23 cellular contexts compared by ENCODE assay signal in genomic region chr6:142530566-142530965, GRCh38.
DNase-seq lines count a peak whose midpoint lies in the region; ATAC-seq, FAIRE-seq and TF ChIP-seq lines count a peak whose summit lies in the region.
"Had no signal": no experiment of that assay in that cellular context is flagged by ENCODE, and none has a peak within 500 bp of the region (broad histone marks: within the 10 kb centered on the region; RNA-seq: fewer than 3 reads in every experiment).

No MANE protein-coding gene starts in this region.

- no peaks in the 10 kb centered on the region for H3K79me2 ChIP-seq in K562 (ENCODE audit: control insufficient read depth, insufficient read depth, low read length)
- H3K79me2 ChIP-seq in PC-3 (ENCODE audit: low read length), result no peaks in the 10 kb centered on the region

- H3K9me1 ChIP-seq in K562 (ENCODE audit: control insufficient read depth, insufficient read depth, low read length), result no peaks in the 10 kb centered on the region

- no peak overlapping the region for H2AFZ ChIP-seq in K562 (ENCODE audit: low read depth, low read length)
- no peak overlapping the region for H2AFZ ChIP-seq in PC-3 (ENCODE audit: low read length)

- intact Hi-C loops in K562 (cut with micrococcal nuclease) (no loop called here), uterus (cut with DNase I; ENCODE audit: low total_unique reads) (no loop called here), PC-3 (cut with micrococcal nuclease) (no loop called here)

- H3F3A ChIP-seq in PC-3 (ENCODE audit: low read length, unreplicated experiment), result no peaks in the 10 kb centered on the region

- TF ChIP-seq CTCF in HEK293 (tag by site-specific recombination; IDR thresholded peaks at IDR 0.05) (no peak), K562 (IDR thresholded peaks at IDR 0.05 in 2 of 3, conservative IDR thresholded peaks at IDR 0.05 in 1 of 3; ENCODE audit: insufficient read depth in 2 of 3, low read depth in 1 of 3, low read length in 3 of 3) (no peak), uterus (IDR thresholded peaks at IDR 0.05) (no peak), PC-3 (conservative IDR thresholded peaks at IDR 0.05; ENCODE audit: low read depth, low read length) (no peak)

- H4K20me1 ChIP-seq in K562 (replicated peaks; ENCODE audit: control insufficient read depth, insufficient read depth, low read length), result no peaks in the 10 kb centered on the region
- no peaks in the 10 kb centered on the region for H4K20me1 ChIP-seq in PC-3 (ENCODE audit: low read length)
- H4K20me1 ChIP-seq: BLaER1 had no signal

- H3K36me3 ChIP-seq in HEK293 (ENCODE audit: control insufficient read depth in 2 of 2, insufficient read depth in 1 of 2, low read length in 2 of 2), result no peaks in the 10 kb centered on the region
- H3K36me3 ChIP-seq in K562 (ENCODE audit: control insufficient read depth, insufficient read depth, low read length), result no peaks in the 10 kb centered on the region
- no peaks in the 10 kb centered on the region for H3K36me3 ChIP-seq in uterus
- H3K36me3 ChIP-seq in PC-3 (ENCODE audit: low read depth, low read length), result no peaks in the 10 kb centered on the region; the same call in 1 of the 2 replicates
- H3K36me3 ChIP-seq: BLaER1 had no signal

- H3K4me3 ChIP-seq in HEK293 (ENCODE audit: low read depth, low read length) (no peak overlapping the region), K562 (no peak overlapping the region), uterus (no peak overlapping the region), PC-3 (ENCODE audit: low read length) (no peak overlapping the region)
- H3K4me3 ChIP-seq: BLaER1 had no signal

- BruUV-seq in K562 (replicated peaks; lab: Mats Ljungman, UMichigan), result no TSS peak
- no TSS peak for BruUV-seq in PC-3 (replicated peaks; lab: Mats Ljungman, UMichigan)

- ATAC-seq in K562 (peak; percentile 58; the same call in 2 of the 3 replicates), PC-3 (no peak)
- ATAC-seq: Panc1 had no signal

- H3K27ac ChIP-seq in HEK293 (ENCODE audit: extremely low read depth, low read depth, low read length) (no peak overlapping the region), K562 (ENCODE audit: extremely low read depth, low read depth, low read length) (no peak overlapping the region), uterus (no peak overlapping the region), PC-3 (ENCODE audit: low read length) (no peak overlapping the region)
- H3K27ac ChIP-seq: BLaER1 had no signal

- H3K4me2 ChIP-seq in K562 (ENCODE audit: insufficient read depth, low read length) (no peak overlapping the region), PC-3 (ENCODE audit: low read length) (no peak overlapping the region)
- H3K4me2 ChIP-seq: BLaER1 had no signal

- H3K4me1 ChIP-seq in HEK293 (ENCODE audit: control insufficient read depth, insufficient read depth, low read length) (no peaks in the 10 kb centered on the region), K562 (replicated peaks in 1 of 2; ENCODE audit: control insufficient read depth in 2 of 2, insufficient read depth in 2 of 2, low read length in 2 of 2) (no peaks in the 10 kb centered on the region), uterus (no peaks in the 10 kb centered on the region), PC-3 (ENCODE audit: insufficient read depth, low read length) (no peaks in the 10 kb centered on the region)
- H3K4me1 ChIP-seq: BLaER1 had no signal

- H3K9me2 ChIP-seq in PC-3 (replicated peaks; ENCODE audit: low read length), result no peaks in the 10 kb centered on the region

- no peak for TF ChIP-seq EP300 in K562 (IDR thresholded peaks at IDR 0.05; ENCODE audit: low read length)

- 0% methylated on average over 3 of the region's 3 CpGs for WGBS in K562 (ENCODE audit: insufficient coverage, low coverage, missing lambda C conversion rate)

- H3K27me3 ChIP-seq in K562 (ENCODE audit: control insufficient read depth in 2 of 2, insufficient read depth in 2 of 2, low read length in 2 of 2), result no peaks in the 10 kb centered on the region
- H3K27me3 ChIP-seq in uterus, result no peaks in the 10 kb centered on the region
- no peaks in the 10 kb centered on the region for H3K27me3 ChIP-seq in PC-3 (ENCODE audit: low read length)
- H3K27me3 ChIP-seq: BLaER1 had no signal

- DNase-seq in EH (ENCODE audit: low read depth), result peak; percentile 4
- no peak for DNase-seq in K562 (ENCODE audit: extremely low read depth in 1 of 4, low spot score in 3 of 4)
- peak; percentile 15 for DNase-seq in iris pigment epithelial cell (ENCODE audit: low read depth)
- no peak for DNase-seq in uterus
- no peak for DNase-seq in PC-3
- DNase-seq in NCI-H226, result no peak
- DNase-seq in activated CD4-positive, alpha-beta T cell treated with anti-CD3 and anti-CD28 coated beads, Interleukin-2, amount 50 U/mL, for 4 hours, result no peak
- DNase-seq: CD4-positive, CD25-positive, alpha-beta regulatory T cell; EL; GF-D8; H7; KBM-7; MM.1S; NCI-H1694; NCI-H2029 treated with DMSO at 0.1 percent for 48 hours; NCI-H526 treated with DMSO at 0.1 percent for 48 hours; SHP77 treated with DMSO at 0.1 percent for 48 hours had no signal

- TF ChIP-seq POLR2A in K562 (conservative IDR thresholded peaks at IDR 0.05) (no peak), uterus (IDR thresholded peaks at IDR 0.05) (no peak)

- FAIRE-seq in K562 (lab: Jason Lieb, UNC), result no peak
- FAIRE-seq: A204.1, D721Med, GM12891 had no signal

- H3K9ac ChIP-seq in K562 (ENCODE audit: insufficient read depth in 1 of 2, low read depth in 2 of 2, low read length in 2 of 2), result no peak overlapping the region
- H3K9ac ChIP-seq in PC-3 (ENCODE audit: low read length), result no peak overlapping the region
- H3K9ac ChIP-seq: BLaER1 had no signal

- in situ Hi-C loops in K562 (cut with MboI), result no loop called here

- CTCF ChIA-PET in HEK293 (lab: Yijun Ruan, JAX) (no interaction called here), K562 (lab: Yijun Ruan, JAX; ENCODE audit: low intra/inter-chr PET ratio) (no interaction called here), PC-3 (lab: Charles Lee) (no interaction called here)

- POLR2A ChIA-PET in HEK293 (lab: Yijun Ruan, JAX) (no interaction called here), K562 (lab: Yijun Ruan, JAX) (no interaction called here), PC-3 (lab: Charles Lee; ENCODE audit: unreplicated experiment) (no interaction called here)

- H3K9me3 ChIP-seq in HEK293 (ENCODE audit: control insufficient read depth, insufficient read depth, low read depth, low read length) (no peaks in the 10 kb centered on the region), K562 (replicated peaks; ENCODE audit: control insufficient read depth, insufficient read depth, low read depth, low read length) (peaks cover 3% of the 10 kb centered on the region; the same call in 1 of the 2 replicates), uterus (no peaks in the 10 kb centered on the region), PC-3 (ENCODE audit: low read length) (0 out of 2 replicates have a peak, but pooled peaks cover 4% of the 10 kb centered on the region)

- TF ChIP-seq RAD21 in K562 (CRISPR knock-in tag; conservative IDR thresholded peaks at IDR 0.05 in 1 of 2, IDR thresholded peaks at IDR 0.05 in 1 of 2), result no peak

TF ChIP-seq in HEK293, 187 proteins besides CTCF, POLR2A, EP300 and RAD21:
- no peak for TF ChIP-seq ZNF302 (tag by site-specific recombination; IDR thresholded peaks at IDR 0.05; ENCODE audit: low read depth)
- TF ChIP-seq ZNF416 (tag by site-specific recombination; IDR thresholded peaks at IDR 0.05), result no peak
- no peak for TF ChIP-seq ZNF133 (tag by site-specific recombination; IDR thresholded peaks at IDR 0.05)
- TF ChIP-seq ATF2 (tag by site-specific recombination; IDR thresholded peaks at IDR 0.05; ENCODE audit: low read depth), result 0 out of 2 replicates have a peak, but pooled peaks have one; percentile 38
- TF ChIP-seq ZNF174 (tag by site-specific recombination; IDR thresholded peaks at IDR 0.05), result no peak

TF ChIP-seq in K562, 482 proteins besides CTCF, POLR2A, EP300 and RAD21 (continues in another document):
- TF ChIP-seq ESRRB (CRISPR knock-in tag; IDR thresholded peaks at IDR 0.05; ENCODE audit: borderline replicate concordance), result no peak
- no peak for TF ChIP-seq ZNF311 (CRISPR knock-in tag; IDR thresholded peaks at IDR 0.05)
- TF ChIP-seq CHCHD3 (CRISPR knock-in tag; IDR thresholded peaks at IDR 0.05), result no peak
- no peak for TF ChIP-seq CREB3L1 (IDR thresholded peaks at IDR 0.05; ENCODE audit: borderline replicate concordance, low read depth)
- TF ChIP-seq CEBPG (CRISPR knock-in tag; IDR thresholded peaks at IDR 0.05), result no peak
- peak in 1 of 2 experiments; percentile 54; a peak in 2 of 4 replicates for TF ChIP-seq CEBPG (tag; conservative IDR thresholded peaks at IDR 0.05 in 1 of 2, IDR thresholded peaks at IDR 0.05 in 1 of 2)
- no peak for TF ChIP-seq EZH2 (IDR thresholded peaks at IDR 0.05; ENCODE audit: borderline replicate concordance, low read depth, low read length)
- no peak for TF ChIP-seq LEF1 (IDR thresholded peaks at IDR 0.05)
- no peak for TF ChIP-seq MYNN (IDR thresholded peaks at IDR 0.05)
- TF ChIP-seq MYNN (CRISPR knock-in tag; IDR thresholded peaks at IDR 0.05), result no peak
- TF ChIP-seq NONO (IDR thresholded peaks at IDR 0.05; ENCODE audit: low read depth in 2 of 2, low read length in 1 of 2), result no peak
- TF ChIP-seq MTA1 (IDR thresholded peaks at IDR 0.05; ENCODE audit: borderline replicate concordance), result no peak
- TF ChIP-seq ZZZ3 (IDR thresholded peaks at IDR 0.05), result no peak
- TF ChIP-seq, protein P1, sequence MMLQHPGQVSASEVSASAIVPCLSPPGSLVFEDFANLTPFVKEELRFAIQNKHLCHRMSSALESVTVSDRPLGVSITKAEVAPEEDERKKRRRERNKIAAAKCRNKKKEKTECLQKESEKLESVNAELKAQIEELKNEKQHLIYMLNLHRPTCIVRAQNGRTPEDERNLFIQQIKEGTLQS (IDR thresholded peaks at IDR 0.05), result peak; percentile 64
- TF ChIP-seq, protein P1 (CRISPR knock-in tag; conservative IDR thresholded peaks at IDR 0.05), result no peak
- TF ChIP-seq ZNF24 (IDR thresholded peaks at IDR 0.05), result no peak

Comparison
In these comparisons a context has a peak if more than half of its experiments do, and no peak if none do; other contexts are left out.
1. DNase-seq: peak in EH (single experiment) and iris pigment epithelial cell (single experiment); none in K562 (0 of 4), uterus (0 of 2), PC-3 (single experiment), NCI-H226 (single experiment) and activated CD4-positive, alpha-beta T cell treated with anti-CD3 and anti-CD28 coated beads, Interleukin-2, amount 50 U/mL, for 4 hours (0 of 2).